Comparison of ENCODE assay signal across 8 cellular contexts in genomic region chr4:6986067-6986780, GRCh38. TPM values are rescaled to one million over a fixed set of nuclear protein-coding genes. Genes with fewer than 3 reads are reported as not detected.
DNase-seq lines count a peak whose midpoint lies in the region; ATAC-seq and TF ChIP-seq lines count a peak whose summit lies in the region.

No MANE protein-coding gene starts in this region.

- DNase-seq in DMS 273 (lab: John Stamatoyannopoulos, UW; ENCODE audit: unreplicated experiment) (peak; percentile 65), DMS 273 treated with DMSO at 0.1 percent for 48 hours (lab: John Stamatoyannopoulos, UW) (no peak), GM23338 (ENCODE audit: low spot score) (peak; percentile 44), MM.1S (no peak), breast epithelium (ENCODE audit: low spot score in 2 of 2) (peak in 1 of 2 donors; percentile 43), kidney epithelial cell (ENCODE audit: low read depth) (no peak), OCI-M2 (lab: John Stamatoyannopoulos, UW; ENCODE audit: unreplicated experiment) (no peak)
- DNase-seq in stimulated activated naive CD8-positive, alpha-beta T cell treated with anti-CD3 and anti-CD28 coated beads, Interleukin-15, Interleukin-2, amounts not matched to agents 100 U/mL and 50 U/mL, for 24 hours: no peak

- peaks cover 40% of the 10 kb centered on the region for H3K79me2 ChIP-seq in GM23338 (replicated peaks; ENCODE audit: insufficient read depth)
- peaks cover 61% of the 10 kb centered on the region for H3K79me2 ChIP-seq in MM.1S (ENCODE audit: low read length)

- no peak; a peak in 1 of 4 replicates for TF ChIP-seq CTCF in GM23338 (conservative IDR thresholded peaks at IDR 0.05; ENCODE audit: low read depth in 2 of 2)
- TF ChIP-seq CTCF in MM.1S (IDR thresholded peaks at IDR 0.05; ENCODE audit: low read length): no peak
- no peak for TF ChIP-seq CTCF in breast epithelium (IDR thresholded peaks at IDR 0.05)
- TF ChIP-seq CTCF in kidney epithelial cell (IDR thresholded peaks at IDR 0.05; ENCODE audit: insufficient read depth, low read length, poor library complexity, severe bottlenecking): no peak

- H3K9me2 ChIP-seq in GM23338 (ENCODE audit: insufficient read depth): no peaks in the 10 kb centered on the region
- no peaks in the 10 kb centered on the region for H3K9me2 ChIP-seq in MM.1S (replicated peaks; ENCODE audit: insufficient read depth, low read length)

- H3K4me2 ChIP-seq in GM23338 (peak overlapping the region; percentile 91), MM.1S (ENCODE audit: low read depth, low read length) (peak overlapping the region; percentile 99)

- H3K36me3 ChIP-seq in GM23338 (ENCODE audit: insufficient read depth) (no peaks in the 10 kb centered on the region), MM.1S (replicated peaks; ENCODE audit: insufficient read depth, low read length) (no peaks in the 10 kb centered on the region), breast epithelium (no peaks in the 10 kb centered on the region), kidney epithelial cell (ENCODE audit: control insufficient read depth, insufficient read depth, low read length) (no peaks in the 10 kb centered on the region)

- H3K4me1 ChIP-seq in GM23338 (ENCODE audit: insufficient read depth) (peaks cover 24% of the 10 kb centered on the region), MM.1S (ENCODE audit: low read length) (peaks cover 36% of the 10 kb centered on the region), breast epithelium (peaks cover 2 to 25% of the 10 kb centered on the region in 2 donors)

- intact Hi-C loops in breast epithelium (cut with DNase I; ENCODE audit: low total_unique reads): no loop called here

- H3F3A ChIP-seq in GM23338 (replicated peaks; ENCODE audit: low read depth) (peaks cover 4% of the 10 kb centered on the region; the same call in 1 of the 2 replicates), MM.1S (ENCODE audit: insufficient read depth, low read length) (peaks cover 31% of the 10 kb centered on the region)

- H2AFZ ChIP-seq in GM23338 (no peak overlapping the region), MM.1S (ENCODE audit: low read length) (peak overlapping the region; percentile 82)

- no peaks in the 10 kb centered on the region for H3K9me3 ChIP-seq in MM.1S (replicated peaks; ENCODE audit: insufficient read depth, low read length)
- H3K9me3 ChIP-seq in breast epithelium: no peaks in the 10 kb centered on the region

- no peak for TF ChIP-seq POLR2A in breast epithelium (IDR thresholded peaks at IDR 0.05)

- H3K9me3 Mint-ChIP-seq in GM23338: no peaks in the 10 kb centered on the region

- peak overlapping the region; percentile 90 for H3K4me3 Mint-ChIP-seq in GM23338

- H3K27me3 ChIP-seq in GM23338 (ENCODE audit: insufficient read depth) (no peaks in the 10 kb centered on the region), MM.1S (replicated peaks; ENCODE audit: insufficient read depth, low read length) (no peaks in the 10 kb centered on the region), breast epithelium (no peaks in the 10 kb centered on the region), kidney epithelial cell (ENCODE audit: control insufficient read depth, insufficient read depth, low read length) (no peaks in the 10 kb centered on the region)

- peaks cover 6% of the 10 kb centered on the region; the same call in 2 of the 3 replicates for H3K36me3 Mint-ChIP-seq in GM23338 (ENCODE audit: low read depth)

- peak overlapping the region; percentile 95 for H3K27ac Mint-ChIP-seq in GM23338

- H3K27me3 Mint-ChIP-seq in GM23338 (ENCODE audit: insufficient read depth, low read depth, poor library complexity): peaks cover 8% of the 10 kb centered on the region

- H3K4me1 Mint-ChIP-seq in GM23338: peaks cover 45% of the 10 kb centered on the region

- H4K20me1 ChIP-seq in GM23338 (replicated peaks; ENCODE audit: insufficient read depth) (peaks cover 19% of the 10 kb centered on the region), MM.1S (ENCODE audit: insufficient read depth, low read length) (no peaks in the 10 kb centered on the region)

- peak; percentile 21 for ATAC-seq in GM23338
- ATAC-seq in stimulated activated naive CD8-positive, alpha-beta T cell treated with anti-CD3 and anti-CD28 coated beads, Interleukin-15, Interleukin-2, amounts not matched to agents 100 U/mL and 50 U/mL, for 24 hours: peak; percentile 1

- H3K27ac ChIP-seq in GM23338 (ENCODE audit: low read depth) (peak overlapping the region; percentile 96), MM.1S (ENCODE audit: low read length) (peak overlapping the region; percentile 78), breast epithelium (peak overlapping the region; percentile 93 to 97)

- H3K9ac ChIP-seq in MM.1S (ENCODE audit: low read length): peak overlapping the region; percentile 66

- peak overlapping the region; percentile 76 for H3K4me3 ChIP-seq in GM23338
- H3K4me3 ChIP-seq in MM.1S (ENCODE audit: low read length): peak overlapping the region; percentile 72
- peak overlapping the region; percentile 69 to 89 (median 82) for H3K4me3 ChIP-seq in breast epithelium
- peak overlapping the region; percentile 53 for H3K4me3 ChIP-seq in kidney epithelial cell (ENCODE audit: low read depth, low read length)

TF ChIP-seq in GM23338, 12 proteins besides CTCF, POLR2A, EP300 and RAD21:
- TF ChIP-seq EZH2 (IDR thresholded peaks at IDR 0.05; ENCODE audit: low read depth, unreplicated experiment) (no peak), ZNF331 (CRISPR knock-in tag; IDR thresholded peaks at IDR 0.05; ENCODE audit: low read depth) (no peak), STAT1 (IDR thresholded peaks at IDR 0.05; ENCODE audit: unreplicated experiment) (no peak), REST (IDR thresholded peaks at IDR 0.05; ENCODE audit: unreplicated experiment) (no peak)

RNA-seq across cellular contexts. Expression of gene TADA2B, which starts 56.9 kb away (rescaled TPM):
- 11.4 and 12.0 TPM in 2 replicates for total RNA-seq in GM23338 (2014; rRNA removed; shearing (Covaris generic))
- 3.0 and 3.6 TPM in 2 replicates for polyA plus RNA-seq in GM23338 (2016; fragmentation: Nextera tagmentation; extraction: Ambion mirVana)
- total RNA-seq in breast epithelium: 10 to 100 TPM; 16.4 to 22.7 (median 17.8) TPM
- 26.9 and 27.9 TPM in 2 replicates for total RNA-seq in kidney epithelial cell

Comparison
In these comparisons a context has a peak if more than half of its experiments do, and no peak if none do; other contexts are left out.
1. DNase-seq: peak in DMS 273 (single experiment) and GM23338 (single experiment); none in DMS 273 treated with DMSO at 0.1 percent for 48 hours (single experiment), MM.1S (single experiment), kidney epithelial cell (single experiment), stimulated activated naive CD8-positive, alpha-beta T cell treated with anti-CD3 and anti-CD28 coated beads, Interleukin-15, Interleukin-2, amounts not matched to agents 100 U/mL and 50 U/mL, for 24 hours (single experiment) and OCI-M2 (single experiment).
2. Peak in every context shown above with its lines, with median percentiles within 50 percentile points of each other: H3K27ac ChIP-seq and H3K4me3 ChIP-seq.